7 cellular contexts compared by ENCODE assay signal in genomic region chr4:14335872-14336271, GRCh38.
"Had no signal": no experiment of that assay in that cellular context is flagged by ENCODE, and none has a peak within 500 bp of the region (broad histone marks: within the 10 kb centered on the region; RNA-seq: fewer than 3 reads in every experiment).

No MANE protein-coding gene starts in this region.

- FAIRE-seq: H1, H54, HepG2 had no signal

- H3K4me3 ChIP-seq: GM23338 had no signal

- DNase-seq: H9, HCEC 1CT, KBM-7 had no signal

- ATAC-seq: GM23338, HepG2 had no signal
